17 cellular contexts compared by ENCODE assay signal in the genomic region with DNA sequence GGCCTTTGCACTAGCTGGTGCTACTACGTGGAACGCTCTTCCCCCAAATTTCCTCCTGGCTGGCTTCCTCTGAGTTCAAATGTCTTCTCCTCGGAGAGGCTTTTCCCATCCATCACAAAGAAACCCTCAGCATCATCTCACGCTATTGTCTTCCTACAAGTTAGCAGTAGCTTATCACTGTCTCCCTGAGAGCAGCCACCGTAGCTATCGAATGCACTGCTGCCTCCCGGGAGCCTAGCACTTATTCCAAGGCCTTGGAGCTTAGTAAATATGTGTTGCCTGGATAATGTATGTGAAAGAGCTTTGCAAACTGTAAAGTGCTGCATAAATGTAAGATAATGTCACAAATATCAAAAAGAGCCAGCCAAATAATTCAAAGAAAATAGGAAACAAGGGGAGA.
DNase-seq lines count a peak whose midpoint lies in the region; ATAC-seq and TF ChIP-seq lines count a peak whose summit lies in the region.
"Had no signal": no experiment of that assay in that cellular context is flagged by ENCODE, and none has a peak within 500 bp of the region (broad histone marks: within the 10 kb centered on the region; RNA-seq: fewer than 3 reads in every experiment).

No MANE protein-coding gene starts in this region.

- DNase-seq in DMS53 (lab: John Stamatoyannopoulos, UW) (peak; percentile 50), DMS53 treated with DMSO at 0.1 percent for 48 hours (lab: John Stamatoyannopoulos, UW; ENCODE audit: unreplicated experiment) (no peak), dorsolateral prefrontal cortex (no peak), type B pancreatic cell (ENCODE audit: extremely low spot score, unreplicated experiment) (no peak), NCI-H345 treated with DMSO at 0.1 percent for 48 hours (lab: John Stamatoyannopoulos, UW; ENCODE audit: unreplicated experiment) (no peak), C1 segment of cervical spinal cord (lab: John Stamatoyannopoulos, UW) (no peak)
- DNase-seq: CD4-positive, CD25-positive, alpha-beta regulatory T cell; foreskin melanocyte; left ventricle myocardium inferior; NCI-H2107; stimulated activated CD4-positive, alpha-beta T cell treated with anti-CD3 and anti-CD28 coated beads, Interleukin-4, amount 100 ng/mL, for 1 hour; T-helper 2 cell had no signal

- no peak for ATAC-seq in HG03460 (IDR thresholded peaks at IDR 0.05; ENCODE audit: unreplicated experiment)

- no peak overlapping the region for H3K4me3 ChIP-seq in dorsolateral prefrontal cortex
- H3K4me3 ChIP-seq in neural cell (ENCODE audit: low read length): peak overlapping the region; percentile 28
- H3K4me3 ChIP-seq: left ventricle myocardium inferior had no signal

- peaks cover 36% of the 10 kb centered on the region for H3K4me1 Mint-ChIP-seq in type B pancreatic cell (ENCODE audit: unreplicated experiment)
- H3K4me1 Mint-ChIP-seq: CD4-positive, CD25-positive, alpha-beta regulatory T cell; central memory CD8-positive, alpha-beta T cell had no signal

- H3K9me3 ChIP-seq in neural cell (ENCODE audit: low read length): no peaks in the 10 kb centered on the region
- H3K9me3 ChIP-seq: left ventricle myocardium inferior had no signal

- no peaks in the 10 kb centered on the region for H3K79me2 ChIP-seq in neural cell (replicated peaks; ENCODE audit: insufficient read depth, low read length)

- H3K9ac ChIP-seq in neural cell (ENCODE audit: low read length): peak overlapping the region; percentile 55

- H3K36me3 ChIP-seq in neural cell (ENCODE audit: insufficient read depth, low read length): no peaks in the 10 kb centered on the region
- H3K36me3 ChIP-seq: left ventricle myocardium inferior had no signal

- H3K27me3 ChIP-seq in dorsolateral prefrontal cortex (no peaks in the 10 kb centered on the region), neural cell (ENCODE audit: insufficient read depth, low read depth, low read length) (no peaks in the 10 kb centered on the region)

- H3K36me3 Mint-ChIP-seq in type B pancreatic cell: no peaks in the 10 kb centered on the region
- H3K36me3 Mint-ChIP-seq: CD4-positive, CD25-positive, alpha-beta regulatory T cell had no signal

- TF ChIP-seq EP300 in neural cell (conservative IDR thresholded peaks at IDR 0.05; ENCODE audit: poor library complexity, severe bottlenecking): peak; percentile 50

- peak; percentile 19 for TF ChIP-seq RAD21 in neural cell (conservative IDR thresholded peaks at IDR 0.05)

- H3K27ac ChIP-seq in dorsolateral prefrontal cortex: peak overlapping the region in 45 of 59 donors; percentile 2 to 79 (median 52)
- peak overlapping the region; percentile 83 for H3K27ac ChIP-seq in neural cell (ENCODE audit: low read length)
- H3K27ac ChIP-seq: left ventricle myocardium inferior had no signal

- intact Hi-C loops in dorsolateral prefrontal cortex (cut with DNase I): loop anchor here in 1 of 2 donors (5.0 kb wide), 1 partner anchor 124 kb away; a partner anchor contains a TSS

- H4K20me1 ChIP-seq in neural cell (ENCODE audit: insufficient read depth): no peaks in the 10 kb centered on the region

- H3K4me2 ChIP-seq in neural cell (ENCODE audit: low read length): peak overlapping the region; percentile 8

- no peak overlapping the region for H3K27ac Mint-ChIP-seq in type B pancreatic cell
- H3K27ac Mint-ChIP-seq: activated T-helper 2 cell treated with anti-CD3 and anti-CD28 coated beads, Interferon-gamma antibody, Interleukin-2, Interleukin-4, amounts not matched to agents 10 μg/mL and 5 μg/mL and 100 μg/mL, durations not matched to agents 14 hours and 24 hours and 36 hours; CD4-positive, CD25-positive, alpha-beta regulatory T cell had no signal

- no peaks in the 10 kb centered on the region for H3K9me2 ChIP-seq in neural cell (ENCODE audit: insufficient read depth, low read length)

- H3F3A ChIP-seq in neural cell (ENCODE audit: insufficient read depth, low read length, poor library complexity, severe bottlenecking): no peaks in the 10 kb centered on the region

- TF ChIP-seq CTCF in dorsolateral prefrontal cortex (IDR thresholded peaks at IDR 0.05 in 54 of 56, conservative IDR thresholded peaks at IDR 0.05 in 2 of 56; ENCODE audit: low read depth in 1 of 56, partially characterized antibody in 56 of 56): no peak
- TF ChIP-seq CTCF in neural cell (IDR thresholded peaks at IDR 0.05; ENCODE audit: poor library complexity, severe bottlenecking): no peak
- TF ChIP-seq CTCF in type B pancreatic cell (conservative IDR thresholded peaks at IDR 0.05): no peak

- H3K27me3 Mint-ChIP-seq in type B pancreatic cell: peaks cover 17% of the 10 kb centered on the region

- H3K9me3 Mint-ChIP-seq in type B pancreatic cell: no peaks in the 10 kb centered on the region
- H3K9me3 Mint-ChIP-seq: activated T-helper 2 cell treated with anti-CD3 and anti-CD28 coated beads, Interferon-gamma antibody, Interleukin-2, Interleukin-4, amounts not matched to agents 10 μg/mL and 5 μg/mL and 100 μg/mL, durations not matched to agents 14 hours and 24 hours and 36 hours; central memory CD8-positive, alpha-beta T cell; neural crest cell had no signal

- peak overlapping the region; percentile 23 for H3K4me3 Mint-ChIP-seq in type B pancreatic cell
- H3K4me3 Mint-ChIP-seq: CD4-positive, CD25-positive, alpha-beta regulatory T cell; central memory CD8-positive, alpha-beta T cell; neural crest cell had no signal

- H2AFZ ChIP-seq in neural cell (ENCODE audit: low read depth, low read length): peak overlapping the region; percentile 5

TF ChIP-seq in neural cell, 6 proteins besides CTCF, POLR2A, EP300 and RAD21:
- TF ChIP-seq, protein P1, sequence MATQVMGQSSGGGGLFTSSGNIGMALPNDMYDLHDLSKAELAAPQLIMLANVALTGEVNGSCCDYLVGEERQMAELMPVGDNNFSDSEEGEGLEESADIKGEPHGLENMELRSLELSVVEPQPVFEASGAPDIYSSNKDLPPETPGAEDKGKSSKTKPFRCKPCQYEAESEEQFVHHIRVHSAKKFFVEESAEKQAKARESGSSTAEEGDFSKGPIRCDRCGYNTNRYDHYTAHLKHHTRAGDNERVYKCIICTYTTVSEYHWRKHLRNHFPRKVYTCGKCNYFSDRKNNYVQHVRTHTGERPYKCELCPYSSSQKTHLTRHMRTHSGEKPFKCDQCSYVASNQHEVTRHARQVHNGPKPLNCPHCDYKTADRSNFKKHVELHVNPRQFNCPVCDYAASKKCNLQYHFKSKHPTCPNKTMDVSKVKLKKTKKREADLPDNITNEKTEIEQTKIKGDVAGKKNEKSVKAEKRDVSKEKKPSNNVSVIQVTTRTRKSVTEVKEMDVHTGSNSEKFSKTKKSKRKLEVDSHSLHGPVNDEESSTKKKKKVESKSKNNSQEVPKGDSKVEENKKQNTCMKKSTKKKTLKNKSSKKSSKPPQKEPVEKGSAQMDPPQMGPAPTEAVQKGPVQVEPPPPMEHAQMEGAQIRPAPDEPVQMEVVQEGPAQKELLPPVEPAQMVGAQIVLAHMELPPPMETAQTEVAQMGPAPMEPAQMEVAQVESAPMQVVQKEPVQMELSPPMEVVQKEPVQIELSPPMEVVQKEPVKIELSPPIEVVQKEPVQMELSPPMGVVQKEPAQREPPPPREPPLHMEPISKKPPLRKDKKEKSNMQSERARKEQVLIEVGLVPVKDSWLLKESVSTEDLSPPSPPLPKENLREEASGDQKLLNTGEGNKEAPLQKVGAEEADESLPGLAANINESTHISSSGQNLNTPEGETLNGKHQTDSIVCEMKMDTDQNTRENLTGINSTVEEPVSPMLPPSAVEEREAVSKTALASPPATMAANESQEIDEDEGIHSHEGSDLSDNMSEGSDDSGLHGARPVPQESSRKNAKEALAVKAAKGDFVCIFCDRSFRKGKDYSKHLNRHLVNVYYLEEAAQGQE (IDR thresholded peaks at IDR 0.05; ENCODE audit: borderline replicate concordance): peak; percentile 90
- TF ChIP-seq MXI1 (conservative IDR thresholded peaks at IDR 0.05; ENCODE audit: poor library complexity, severe bottlenecking) (no peak), SMC3 (conservative IDR thresholded peaks at IDR 0.05; ENCODE audit: poor library complexity) (no peak), POLR2AphosphoS5 (IDR thresholded peaks at IDR 0.05) (peak; percentile 48), EZH2 (IDR thresholded peaks at IDR 0.05; ENCODE audit: borderline replicate concordance, insufficient read depth, low read length, poor library complexity, severe bottlenecking) (no peak), TAF1 (IDR thresholded peaks at IDR 0.05; ENCODE audit: low read depth) (peak; percentile 59)
